Comparison of ENCODE assay signal across 8 cellular contexts in the genomic region with DNA sequence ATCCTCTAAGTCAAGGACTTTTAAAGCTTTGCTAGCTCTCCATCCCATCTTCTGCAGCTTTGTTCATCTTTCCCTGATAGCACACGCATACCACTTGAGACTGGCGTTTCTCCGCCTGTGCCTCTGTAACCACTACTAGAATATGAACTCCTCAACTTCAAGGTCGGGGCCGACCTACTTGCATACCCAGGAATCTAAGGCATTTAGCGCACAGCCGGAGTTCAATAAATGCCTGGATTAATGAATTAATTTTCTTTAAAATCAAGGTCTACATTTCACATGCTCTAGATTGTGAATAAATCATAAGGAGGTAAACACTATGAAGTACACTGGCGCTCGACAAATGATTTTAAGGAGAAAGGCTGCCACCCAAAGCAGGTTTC.
A peak's percentile ranks its signal among the peaks of the same experiment; 100 is the strongest.
DNase-seq lines count a peak whose midpoint lies in the region; ATAC-seq, FAIRE-seq and TF ChIP-seq lines count a peak whose summit lies in the region.

No MANE protein-coding gene starts in this region.

- no peak for ATAC-seq in GM19035 (IDR thresholded peaks at IDR 0.05; ENCODE audit: unreplicated experiment)

- H3K4me1 Mint-ChIP-seq in progenitor cell of endocrine pancreas (ENCODE audit: low read depth): peaks cover 7% of the 10 kb centered on the region

- no peaks in the 10 kb centered on the region for H3K36me3 Mint-ChIP-seq in progenitor cell of endocrine pancreas (ENCODE audit: insufficient read depth)

- TF ChIP-seq POLR2A in Raji (IDR thresholded peaks at IDR 0.05; ENCODE audit: insufficient read depth, low read depth, low read length) (peak; percentile 4; the same call in 1 of the 2 replicates), esophagus squamous epithelium (IDR thresholded peaks at IDR 0.05) (no peak), H54 (IDR thresholded peaks at IDR 0.05; ENCODE audit: low read depth, low read length) (no peak)

- DNase-seq in esophagus squamous epithelium (lab: John Stamatoyannopoulos, UW) (no peak), progenitor cell of endocrine pancreas (ENCODE audit: low spot score, unreplicated experiment) (no peak), HuH-7 (ENCODE audit: low spot score) (no peak), H54 (ENCODE audit: insufficient read length, low spot score) (no peak)
- DNase-seq in activated CD4-positive, CD25-positive, alpha-beta regulatory T cell treated with anti-CD3 and anti-CD28 coated beads, Interleukin-2, amount 50 U/mL, for 72 hours: no peak

- intact Hi-C loops in esophagus squamous epithelium (cut with DNase I): loop anchor here (10.0 kb wide), 1 partner anchor 60 kb away; no protein-coding TSS in a partner anchor

- no peaks in the 10 kb centered on the region for H3K9me3 Mint-ChIP-seq in progenitor cell of endocrine pancreas (ENCODE audit: low read depth)

- 0 out of 2 replicates have a peak overlapping the region, but pooled peaks have one; percentile 11 for H3K4me3 ChIP-seq in GM08714 (ENCODE audit: low read length)
- peak overlapping the region; percentile 26 to 71 (median 49) for H3K4me3 ChIP-seq in esophagus squamous epithelium

- TF ChIP-seq CTCF in esophagus squamous epithelium (IDR thresholded peaks at IDR 0.05): peak in 1 of 6 experiments; percentile 20
- no peak for TF ChIP-seq CTCF in progenitor cell of endocrine pancreas (IDR thresholded peaks at IDR 0.05; ENCODE audit: unreplicated experiment)

- no peaks in the 10 kb centered on the region for H3K36me3 ChIP-seq in esophagus squamous epithelium

- no peaks in the 10 kb centered on the region for H3K27me3 ChIP-seq in esophagus squamous epithelium

- no peaks in the 10 kb centered on the region for H3K9me3 ChIP-seq in esophagus squamous epithelium

- H3K4me1 ChIP-seq in esophagus squamous epithelium: peaks cover 0 to 14% (median 5%) of the 10 kb centered on the region in 3 donors

- FAIRE-seq in H54 (lab: Jason Lieb, UNC): no peak

- peak overlapping the region in 3 of 4 donors; percentile 71 to 87 (median 82) for H3K27ac ChIP-seq in esophagus squamous epithelium

- peak overlapping the region; percentile 67 for H3K4me3 Mint-ChIP-seq in progenitor cell of endocrine pancreas (ENCODE audit: low read depth)

- 1 to 3% methylated on average over 7 to 9 of the region's 9 CpGs for WGBS in esophagus squamous epithelium, 2 donors

- peaks cover 3% of the 10 kb centered on the region for H3K27me3 Mint-ChIP-seq in progenitor cell of endocrine pancreas

- H3K27ac Mint-ChIP-seq in progenitor cell of endocrine pancreas: peak overlapping the region; percentile 50
